Comparison of ENCODE assay signal across 9 cellular contexts in genomic region chr2:236164201-236164982, GRCh38. TPM values are rescaled to one million over a fixed set of nuclear protein-coding genes. Genes with fewer than 3 reads are reported as not detected.
A peak's percentile ranks its signal among the peaks of the same experiment; 100 is the strongest.
DNase-seq lines count a peak whose midpoint lies in the region; TF ChIP-seq lines count a peak whose summit lies in the region.
"Had no signal": no experiment of that assay in that cellular context is flagged by ENCODE, and none has a peak within 500 bp of the region (broad histone marks: within the 10 kb centered on the region; RNA-seq: fewer than 3 reads in every experiment).

No MANE protein-coding gene starts in this region.

- H3K36me3 ChIP-seq in HUES64 (ENCODE audit: insufficient read depth, low read length) (peaks cover 11% of the 10 kb centered on the region; the same call in 1 of the 2 replicates), neural progenitor cell (no peaks in the 10 kb centered on the region)

- H3K27me3 Mint-ChIP-seq in neural progenitor cell (ENCODE audit: insufficient read depth, low read depth) = peaks cover 50% of the 10 kb centered on the region

- WGBS in HUES64 = 9% methylated on average over 66 of the region's 70 CpGs

- H3K4me1 ChIP-seq in HUES64 (ENCODE audit: insufficient read depth, low read length) = peaks cover 29% of the 10 kb centered on the region
- H3K4me1 ChIP-seq in neural progenitor cell = peaks cover 50% of the 10 kb centered on the region

- H3K4me3 ChIP-seq in AG10803 (ENCODE audit: low read length) = peak overlapping the region; percentile 48
- H3K4me3 ChIP-seq in HUES64 (ENCODE audit: low read length) = peak overlapping the region; percentile 62
- peak overlapping the region; percentile 27 for H3K4me3 ChIP-seq in epithelial cell of proximal tubule (ENCODE audit: low read depth, low read length)
- H3K4me3 ChIP-seq in neural progenitor cell = peak overlapping the region; percentile 43

- H2AFZ ChIP-seq in neural progenitor cell (replicated peaks) = peak overlapping the region; percentile 10

- no peaks in the 10 kb centered on the region for H3K9me3 Mint-ChIP-seq in neural progenitor cell

- no peak overlapping the region for H3K27ac Mint-ChIP-seq in neural progenitor cell

- H3K36me3 Mint-ChIP-seq in neural progenitor cell = peaks cover 2% of the 10 kb centered on the region

- peak overlapping the region; percentile 75 for H3K4me2 ChIP-seq in neural progenitor cell

- no peak for TF ChIP-seq CTCF in AG10803 (conservative IDR thresholded peaks at IDR 0.05; ENCODE audit: low read length)
- TF ChIP-seq CTCF in epithelial cell of proximal tubule (conservative IDR thresholded peaks at IDR 0.05; ENCODE audit: low read depth, low read length) = no peak
- TF ChIP-seq CTCF in neural progenitor cell (IDR thresholded peaks at IDR 0.05) = no peak

- H3K79me2 ChIP-seq in neural progenitor cell (ENCODE audit: low read depth) = no peaks in the 10 kb centered on the region

- H3K4me3 Mint-ChIP-seq in neural progenitor cell = peak overlapping the region; percentile 94

- peaks cover 56% of the 10 kb centered on the region for H3F3A ChIP-seq in neural progenitor cell (ENCODE audit: low read depth)

- H3K9me3 ChIP-seq in HUES64 (ENCODE audit: insufficient read depth, low read depth, low read length) = no peaks in the 10 kb centered on the region
- H3K9me3 ChIP-seq in neural progenitor cell (ENCODE audit: low read depth) = no peaks in the 10 kb centered on the region

- H3K9ac ChIP-seq in HUES64 (ENCODE audit: low read depth, low read length) = no peak overlapping the region
- H3K9ac ChIP-seq in neural progenitor cell = no peak overlapping the region

- H3K27ac ChIP-seq in HUES64 (ENCODE audit: low read depth, low read length) = no peak overlapping the region
- H3K27ac ChIP-seq in neural progenitor cell = no peak overlapping the region

- H4K20me1 ChIP-seq in neural progenitor cell (ENCODE audit: low read depth) = peaks cover 88% of the 10 kb centered on the region

- H3K4me1 Mint-ChIP-seq in neural progenitor cell = peaks cover 47% of the 10 kb centered on the region

- DNase-seq in AG10803 (ENCODE audit: low read depth) = no peak
- DNase-seq in epithelial cell of proximal tubule (ENCODE audit: low read depth) = no peak
- DNase-seq in neural progenitor cell (ENCODE audit: low spot score) = peak; percentile 80
- DNase-seq in stimulated activated CD4-positive, alpha-beta T cell treated with anti-CD3 and anti-CD28 coated beads, Interleukin-12 subunit alpha, Interleukin-12 subunit beta, amount 100 ng/mL, for 4 hours = no peak
- no peak for DNase-seq in T-helper 9 cell
- no peak for DNase-seq in cerebellum (ENCODE audit: low spot score)
- DNase-seq in effector CD8-positive, alpha-beta T cell (lab: John Stamatoyannopoulos, UW) = no peak
- DNase-seq: activated CD4-positive, CD25-positive, alpha-beta regulatory T cell treated with anti-CD3 and anti-CD28 coated beads, Interleukin-2, amount 50 U/mL, for 72 hours had no signal

- H3K27me3 ChIP-seq in HUES64 (ENCODE audit: insufficient read depth, low read length) (peaks cover 100% of the 10 kb centered on the region), neural progenitor cell (peaks cover 100% of the 10 kb centered on the region)

RNA-seq across cellular contexts. Expression of gene GBX2, which starts 3.8 kb away (rescaled TPM):
- 37.4 TPM for polyA plus RNA-seq in HUES64 (2013, experiment 1 of 2)
- polyA plus RNA-seq in HUES64 (2013, experiment 2 of 2) = 59.0 TPM
- total RNA-seq in epithelial cell of proximal tubule (3.3 and 4.8 TPM in 2 replicates), neural progenitor cell (ENCODE audit: low replicate concordance) (0.46 TPM in 1 of 2 replicates, not detected in the other), cerebellum (4.4 TPM)
